Comparison of ENCODE assay signal across 1 cellular context in genomic region chr14:77044776-77045569, GRCh38.
TF ChIP-seq lines count a peak whose summit lies in the region.

No MANE protein-coding gene starts in this region.

TF ChIP-seq in HepG2, 621 proteins besides CTCF, POLR2A, EP300 and RAD21 (continued from another document and continues in another):
- TF ChIP-seq SP4 (CRISPR knock-in tag; IDR thresholded peaks at IDR 0.05) = no peak
- no peak for TF ChIP-seq CBFB (CRISPR knock-in tag; IDR thresholded peaks at IDR 0.05)
- no peak for TF ChIP-seq THYN1 (CRISPR knock-in tag; IDR thresholded peaks at IDR 0.05; ENCODE audit: borderline replicate concordance, low read depth)
- no peak for TF ChIP-seq NFIB (CRISPR knock-in tag; IDR thresholded peaks at IDR 0.05; ENCODE audit: borderline replicate concordance)
- peak; percentile 45; the same call in 1 of the 2 replicates for TF ChIP-seq ZNF331 (CRISPR knock-in tag; IDR thresholded peaks at IDR 0.05)
- TF ChIP-seq USF2 (IDR thresholded peaks at IDR 0.05; ENCODE audit: low read depth, low read length) = no peak
- TF ChIP-seq USF2 (CRISPR knock-in tag; IDR thresholded peaks at IDR 0.05; ENCODE audit: borderline replicate concordance) = no peak
- TF ChIP-seq THAP11 (CRISPR knock-in tag; IDR thresholded peaks at IDR 0.05) = 0 out of 2 replicates have a peak, but pooled peaks have one; percentile 26
- no peak for TF ChIP-seq NFKB2 (CRISPR knock-in tag; IDR thresholded peaks at IDR 0.05; ENCODE audit: borderline replicate concordance)
- TF ChIP-seq KLF12 (CRISPR knock-in tag; IDR thresholded peaks at IDR 0.05; ENCODE audit: borderline replicate concordance) = no peak
- TF ChIP-seq SOX5 (CRISPR knock-in tag; IDR thresholded peaks at IDR 0.05; ENCODE audit: borderline replicate concordance) = peak; percentile 72; the same call in 1 of the 2 replicates
- no peak for TF ChIP-seq RBM22 (optimal IDR thresholded peaks at IDR 0.05; ENCODE audit: low read length)
- no peak for TF ChIP-seq CCAR2 (optimal IDR thresholded peaks at IDR 0.05; ENCODE audit: low read depth, low read length)
- TF ChIP-seq MXD4 (CRISPR knock-in tag; IDR thresholded peaks at IDR 0.05) = no peak
- peak; percentile 77 for TF ChIP-seq ARID5B (CRISPR knock-in tag; IDR thresholded peaks at IDR 0.05)
- no peak for TF ChIP-seq PAX8 (CRISPR knock-in tag; IDR thresholded peaks at IDR 0.05; ENCODE audit: borderline replicate concordance)
- TF ChIP-seq GMEB1 (CRISPR knock-in tag; IDR thresholded peaks at IDR 0.05; ENCODE audit: borderline replicate concordance) = no peak
- TF ChIP-seq ZNF512 (CRISPR knock-in tag; IDR thresholded peaks at IDR 0.05) = no peak
- TF ChIP-seq ZNF33A (CRISPR knock-in tag; IDR thresholded peaks at IDR 0.05; ENCODE audit: borderline replicate concordance) = no peak
- no peak for TF ChIP-seq TMF1 (CRISPR knock-in tag; IDR thresholded peaks at IDR 0.05; ENCODE audit: low read depth)
- TF ChIP-seq BATF2 (CRISPR knock-in tag; IDR thresholded peaks at IDR 0.05) = no peak
- TF ChIP-seq ZSCAN31 (CRISPR knock-in tag; IDR thresholded peaks at IDR 0.05; ENCODE audit: low read depth) = no peak
- no peak for TF ChIP-seq ZMYM3 (CRISPR knock-in tag; IDR thresholded peaks at IDR 0.05)
- TF ChIP-seq ZNF143 (CRISPR knock-in tag; IDR thresholded peaks at IDR 0.05) = no peak
- 0 out of 2 replicates have a peak, but pooled peaks have one; percentile 21 for TF ChIP-seq ZBTB20 (CRISPR knock-in tag; IDR thresholded peaks at IDR 0.05; ENCODE audit: borderline replicate concordance, low read depth)
- no peak for TF ChIP-seq ZNF691 (CRISPR knock-in tag; IDR thresholded peaks at IDR 0.05; ENCODE audit: borderline replicate concordance, low read depth)
- TF ChIP-seq AHR (CRISPR knock-in tag; IDR thresholded peaks at IDR 0.05) = no peak
- no peak for TF ChIP-seq PCBP2 (optimal IDR thresholded peaks at IDR 0.05; ENCODE audit: low read depth, low read length, poor library complexity, severe bottlenecking)
- no peak for TF ChIP-seq AFF4 (CRISPR knock-in tag; IDR thresholded peaks at IDR 0.05)
- TF ChIP-seq NCOA2 (CRISPR knock-in tag; IDR thresholded peaks at IDR 0.05) = peak; percentile 59
- TF ChIP-seq TIGD3 (CRISPR knock-in tag; IDR thresholded peaks at IDR 0.05; ENCODE audit: borderline replicate concordance) = no peak
- no peak for TF ChIP-seq SIN3B (IDR thresholded peaks at IDR 0.05; ENCODE audit: low read length)
- TF ChIP-seq ZNF34 (CRISPR knock-in tag; IDR thresholded peaks at IDR 0.05; ENCODE audit: borderline replicate concordance) = no peak
- TF ChIP-seq ZNF503 (CRISPR knock-in tag; IDR thresholded peaks at IDR 0.05) = no peak
- TF ChIP-seq ARID2 (CRISPR knock-in tag; IDR thresholded peaks at IDR 0.05; ENCODE audit: borderline replicate concordance) = no peak
- TF ChIP-seq SMAD9 (CRISPR knock-in tag; IDR thresholded peaks at IDR 0.05) = no peak
- TF ChIP-seq ZNF362 (CRISPR knock-in tag; IDR thresholded peaks at IDR 0.05; ENCODE audit: borderline replicate concordance) = no peak
- no peak for TF ChIP-seq RELA (CRISPR knock-in tag; IDR thresholded peaks at IDR 0.05)
- no peak for TF ChIP-seq ZMAT3 (CRISPR knock-in tag; conservative IDR thresholded peaks at IDR 0.05)
- TF ChIP-seq ZNF557 (CRISPR knock-in tag; IDR thresholded peaks at IDR 0.05) = no peak
- no peak for TF ChIP-seq PLRG1 (conservative IDR thresholded peaks at IDR 0.05)
- no peak for TF ChIP-seq PITX1 (CRISPR knock-in tag; IDR thresholded peaks at IDR 0.05)
- no peak for TF ChIP-seq NBN (conservative IDR thresholded peaks at IDR 0.05)
- TF ChIP-seq ZNF879 (CRISPR knock-in tag; IDR thresholded peaks at IDR 0.05) = no peak
- TF ChIP-seq NR2F2 (IDR thresholded peaks at IDR 0.05; ENCODE audit: borderline replicate concordance, low read depth) = peak; percentile 54; the same call in 1 of the 2 replicates
- TF ChIP-seq ZNF232 (CRISPR knock-in tag; IDR thresholded peaks at IDR 0.05; ENCODE audit: borderline replicate concordance) = no peak
- no peak for TF ChIP-seq PHF5A (CRISPR knock-in tag; IDR thresholded peaks at IDR 0.05; ENCODE audit: low read depth, unreplicated experiment)
- 0 out of 2 replicates have a peak, but pooled peaks have one; percentile 27 for TF ChIP-seq FOXO1 (CRISPR knock-in tag; IDR thresholded peaks at IDR 0.05)
